ENCODE assay signal across 25 cellular contexts in the genomic region with DNA sequence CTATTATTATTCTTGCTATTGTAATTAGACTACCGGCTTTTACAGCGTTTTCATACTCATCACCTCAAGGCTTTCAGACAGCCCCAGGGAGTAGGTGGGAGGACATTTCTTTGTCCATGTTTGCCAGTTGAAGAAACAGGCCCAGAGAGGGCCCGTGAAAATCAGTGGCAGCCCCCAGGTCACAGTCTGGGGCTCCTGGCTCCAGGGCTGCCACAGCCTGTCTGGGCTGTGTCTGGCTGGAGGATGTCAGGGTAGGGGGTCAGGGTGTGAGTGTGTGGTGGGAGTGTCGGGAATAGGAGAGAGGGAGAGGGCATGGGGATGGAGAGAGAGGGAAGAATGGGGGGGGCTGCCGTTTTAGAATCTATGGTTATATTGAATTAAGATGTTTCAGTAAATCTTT.
DNase-seq lines count a peak whose midpoint lies in the region; ATAC-seq and TF ChIP-seq lines count a peak whose summit lies in the region.
"Had no signal": no experiment of that assay in that cellular context is flagged by ENCODE, and none has a peak within 500 bp of the region (broad histone marks: within the 10 kb centered on the region; RNA-seq: fewer than 3 reads in every experiment).

No MANE protein-coding gene starts in this region.

- 67 to 80% methylated on average over 2 to 5 of the region's 5 CpGs for WGBS in endodermal cell (ENCODE audit: insufficient coverage in 1 of 2, insufficient read length in 1 of 2), 2 experiments

- no peak overlapping the region for H3K9ac ChIP-seq in endodermal cell (ENCODE audit: extremely low read depth, low read length, poor library complexity, severe bottlenecking)
- H3K9ac ChIP-seq: BLaER1 had no signal

- H3K4me3 Mint-ChIP-seq in endodermal cell = no peak overlapping the region
- H3K4me3 Mint-ChIP-seq in nephron progenitor cell = no peak overlapping the region
- no peak overlapping the region for H3K4me3 Mint-ChIP-seq in activated naive CD8-positive, alpha-beta T cell treated with anti-CD3 and anti-CD28 coated beads, Interleukin-2, amount 50 U/mL, for 24 hours
- H3K4me3 Mint-ChIP-seq: CD14-positive monocyte; CD4-positive, alpha-beta memory T cell; CD4-positive, CD25-positive, alpha-beta regulatory T cell; CD8-positive, alpha-beta memory T cell had no signal

- H3K27me3 ChIP-seq in RWPE2 (ENCODE audit: insufficient read depth, poor library complexity, severe bottlenecking) = no peaks in the 10 kb centered on the region
- H3K27me3 ChIP-seq in endodermal cell (ENCODE audit: control insufficient read depth, insufficient read depth, low read length, poor library complexity, severe bottlenecking) = peaks cover 8% of the 10 kb centered on the region
- no peaks in the 10 kb centered on the region for H3K27me3 ChIP-seq in HAP-1 (ENCODE audit: low read depth)
- H3K27me3 ChIP-seq in ascending aorta = no peaks in the 10 kb centered on the region
- H3K27me3 ChIP-seq: BE2C, BLaER1 had no signal

- H3K36me3 Mint-ChIP-seq in endodermal cell (ENCODE audit: low read depth) = no peaks in the 10 kb centered on the region
- H3K36me3 Mint-ChIP-seq in nephron progenitor cell (ENCODE audit: low read depth) = no peaks in the 10 kb centered on the region
- H3K36me3 Mint-ChIP-seq in activated naive CD8-positive, alpha-beta T cell treated with anti-CD3 and anti-CD28 coated beads, Interleukin-2, amount 50 U/mL, for 24 hours (ENCODE audit: low read depth) = no peaks in the 10 kb centered on the region
- H3K36me3 Mint-ChIP-seq: CD14-positive monocyte; CD4-positive, alpha-beta memory T cell; CD4-positive, CD25-positive, alpha-beta regulatory T cell; CD8-positive, alpha-beta memory T cell had no signal

- H3K9me3 Mint-ChIP-seq in endodermal cell = no peaks in the 10 kb centered on the region
- H3K9me3 Mint-ChIP-seq in nephron progenitor cell = peaks cover 4% of the 10 kb centered on the region
- no peaks in the 10 kb centered on the region for H3K9me3 Mint-ChIP-seq in activated naive CD8-positive, alpha-beta T cell treated with anti-CD3 and anti-CD28 coated beads, Interleukin-2, amount 50 U/mL, for 24 hours
- H3K9me3 Mint-ChIP-seq: CD14-positive monocyte; CD4-positive, alpha-beta memory T cell; CD4-positive, CD25-positive, alpha-beta regulatory T cell; CD8-positive, alpha-beta memory T cell had no signal

- TF ChIP-seq CTCF in RWPE2 (IDR thresholded peaks at IDR 0.05; ENCODE audit: poor library complexity, severe bottlenecking) = no peak
- no peak for TF ChIP-seq CTCF in endodermal cell (conservative IDR thresholded peaks at IDR 0.05)
- TF ChIP-seq CTCF in nephron progenitor cell (IDR thresholded peaks at IDR 0.05) = no peak
- no peak for TF ChIP-seq CTCF in ascending aorta (IDR thresholded peaks at IDR 0.05)

- intact Hi-C loops in ascending aorta (cut with DNase I) = no loop called here

- H3K36me3 ChIP-seq in RWPE2 (ENCODE audit: low read depth) (no peaks in the 10 kb centered on the region), endodermal cell (ENCODE audit: control insufficient read depth, insufficient read depth, low read length) (no peaks in the 10 kb centered on the region), HAP-1 (replicated peaks) (no peaks in the 10 kb centered on the region), ascending aorta (no peaks in the 10 kb centered on the region)
- H3K36me3 ChIP-seq: BE2C, BLaER1 had no signal

- H3K27me3 Mint-ChIP-seq in endodermal cell (ENCODE audit: insufficient read depth) (peaks cover 35% of the 10 kb centered on the region), nephron progenitor cell (ENCODE audit: low read depth, poor library complexity) (peaks cover 36% of the 10 kb centered on the region)
- peaks cover 2% of the 10 kb centered on the region for H3K27me3 Mint-ChIP-seq in activated naive CD8-positive, alpha-beta T cell treated with anti-CD3 and anti-CD28 coated beads, Interleukin-2, amount 50 U/mL, for 24 hours
- H3K27me3 Mint-ChIP-seq: CD4-positive, alpha-beta memory T cell had no signal

- H3K27ac Mint-ChIP-seq in endodermal cell (no peak overlapping the region), nephron progenitor cell (peak overlapping the region; percentile 30)
- no peak overlapping the region for H3K27ac Mint-ChIP-seq in activated naive CD8-positive, alpha-beta T cell treated with anti-CD3 and anti-CD28 coated beads, Interleukin-2, amount 50 U/mL, for 24 hours
- H3K27ac Mint-ChIP-seq: CD4-positive, CD25-positive, alpha-beta regulatory T cell; CD8-positive, alpha-beta memory T cell had no signal

- H3K9me3 ChIP-seq in RWPE2 (ENCODE audit: severe bottlenecking) = no peaks in the 10 kb centered on the region
- H3K9me3 ChIP-seq in endodermal cell (ENCODE audit: control insufficient read depth, low read length) = no peaks in the 10 kb centered on the region
- no peaks in the 10 kb centered on the region for H3K9me3 ChIP-seq in HAP-1
- no peaks in the 10 kb centered on the region for H3K9me3 ChIP-seq in ascending aorta
- H3K9me3 ChIP-seq: BE2C, BLaER1 had no signal

- H3K4me3 ChIP-seq in RWPE2 (ENCODE audit: severe bottlenecking) (no peak overlapping the region), endodermal cell (ENCODE audit: low read length) (no peak overlapping the region), HAP-1 (no peak overlapping the region), ascending aorta (no peak overlapping the region)
- H3K4me3 ChIP-seq: BLaER1, GM12878 had no signal

- ATAC-seq in RWPE2 (ENCODE audit: low read depth) (no peak), GM21737 (IDR thresholded peaks at IDR 0.05; ENCODE audit: unreplicated experiment) (no peak)
- ATAC-seq in activated naive CD8-positive, alpha-beta T cell treated with anti-CD3 and anti-CD28 coated beads, Interleukin-2, amount 50 U/mL, for 24 hours = no peak
- ATAC-seq: GM12878 had no signal

- H3K27ac ChIP-seq in RWPE2 (ENCODE audit: poor library complexity, severe bottlenecking) (no peak overlapping the region), endodermal cell (ENCODE audit: low read depth, low read length) (no peak overlapping the region), ascending aorta (no peak overlapping the region)
- H3K27ac ChIP-seq: BLaER1 had no signal

- in situ Hi-C loops in HAP-1 (cut with MboI; ENCODE audit: low sequenced_read_pairs) = no loop called here

- no peaks in the 10 kb centered on the region for H3K4me1 ChIP-seq in RWPE2 (ENCODE audit: insufficient read depth, poor library complexity, severe bottlenecking)
- H3K4me1 ChIP-seq in endodermal cell (ENCODE audit: control insufficient read depth, insufficient read depth, low read length) = peaks cover 11% of the 10 kb centered on the region
- no peaks in the 10 kb centered on the region for H3K4me1 ChIP-seq in HAP-1
- no peaks in the 10 kb centered on the region for H3K4me1 ChIP-seq in ascending aorta

- H3K4me1 Mint-ChIP-seq in endodermal cell (peaks cover 23% of the 10 kb centered on the region), nephron progenitor cell (peaks cover 43% of the 10 kb centered on the region)
- peaks cover 3% of the 10 kb centered on the region for H3K4me1 Mint-ChIP-seq in activated naive CD8-positive, alpha-beta T cell treated with anti-CD3 and anti-CD28 coated beads, Interleukin-2, amount 50 U/mL, for 24 hours
- H3K4me1 Mint-ChIP-seq: CD14-positive monocyte; CD4-positive, CD25-positive, alpha-beta regulatory T cell; CD8-positive, alpha-beta memory T cell had no signal

- DNase-seq in RWPE2 (ENCODE audit: low spot score) (peak; percentile 45), endodermal cell (peak; percentile 29), nephron progenitor cell (no peak), HAP-1 (ENCODE audit: low spot score in 2 of 2) (no peak), ascending aorta (ENCODE audit: low spot score in 2 of 2) (no peak)
- no peak for DNase-seq in activated naive CD8-positive, alpha-beta T cell treated with anti-CD3 and anti-CD28 coated beads, Interleukin-2, amount 50 U/mL, for 24 hours
- DNase-seq: 8988T; ACHN; BE2C; C1 segment of cervical spinal cord; CD4-positive, alpha-beta memory T cell; CD4-positive, CD25-positive, alpha-beta regulatory T cell; CD8-positive, alpha-beta memory T cell; COR-L47; DMS 273 treated with DMSO at 0.1 percent for 48 hours; DMS153; DMS53; DMS79; DND-41; EL; GDM1 had no signal

Comparison
In these comparisons a context has a peak if more than half of its experiments do, and no peak if none do; other contexts are left out.
1. DNase-seq: peak in RWPE2 (single experiment) and endodermal cell (single experiment); none in nephron progenitor cell (single experiment), HAP-1 (0 of 2), ascending aorta (0 of 2) and activated naive CD8-positive, alpha-beta T cell treated with anti-CD3 and anti-CD28 coated beads, Interleukin-2, amount 50 U/mL, for 24 hours (single experiment).